30 cellular contexts compared by ENCODE assay signal in genomic region chr2:109373791-109374547, GRCh38.
DNase-seq lines count a peak whose midpoint lies in the region; ATAC-seq and TF ChIP-seq lines count a peak whose summit lies in the region.
"Had no signal": no experiment of that assay in that cellular context is flagged by ENCODE, and none has a peak within 500 bp of the region (broad histone marks: within the 10 kb centered on the region; RNA-seq: fewer than 3 reads in every experiment).

No MANE protein-coding gene starts in this region.

- H3K4me3 ChIP-seq in stomach: no peak overlapping the region
- H3K4me3 ChIP-seq: breast epithelium, gastroesophageal sphincter, left lung, SK-N-MC, tibial nerve had no signal

- H2BK5ac ChIP-seq in H9 (ENCODE audit: insufficient read length, low read length): no peak overlapping the region

- no peak overlapping the region for H2AFZ ChIP-seq in H9 (ENCODE audit: low read length)

- no peak overlapping the region for H3K56ac ChIP-seq in H9 (ENCODE audit: insufficient read length, low read depth, low read length)

- no peak overlapping the region for H3K9ac ChIP-seq in H9 (ENCODE audit: extremely low read depth, insufficient read length, low read length)

- no peaks in the 10 kb centered on the region for H3K36me3 Mint-ChIP-seq in H9 (ENCODE audit: insufficient read depth in 1 of 3, low read depth in 3 of 3)
- no peaks in the 10 kb centered on the region for H3K36me3 Mint-ChIP-seq in activated B cell treated with CpG ODN at 0.5 μM for 24 hours (ENCODE audit: low read depth)
- H3K36me3 Mint-ChIP-seq: activated naive CD4-positive, alpha-beta T cell treated with anti-CD3 and anti-CD28 coated beads, Interleukin-2, amount 50 U/mL, for 24 hours; immature natural killer cell had no signal

- TF ChIP-seq EP300 in stomach (IDR thresholded peaks at IDR 0.05): no peak

- TF ChIP-seq CTCF in H9 (conservative IDR thresholded peaks at IDR 0.05): no peak
- no peak for TF ChIP-seq CTCF in activated B cell treated with CpG ODN at 0.5 μM for 24 hours (IDR thresholded peaks at IDR 0.05)
- no peak for TF ChIP-seq CTCF in stomach (IDR thresholded peaks at IDR 0.05)
- no peak for TF ChIP-seq CTCF in omental fat pad (IDR thresholded peaks at IDR 0.05)

- H3K4ac ChIP-seq in H9 (ENCODE audit: low read depth, low read length): no peak overlapping the region

- no CpG with 5 or more reads among the region's 10 CpGs for WGBS in H9 (ENCODE audit: extremely low coverage, insufficient read length, low lambda C conversion rate)
- WGBS in stomach, 5 donors: 76 to 96% (median 88%) methylated on average over 6 to 10 of the region's 10 CpGs

- no peak overlapping the region for H2BK12ac ChIP-seq in H9 (ENCODE audit: insufficient read length, low read depth, low read length)

- H3K9me3 Mint-ChIP-seq in H9 (no peaks in the 10 kb centered on the region), activated B cell treated with CpG ODN at 0.5 μM for 24 hours (no peaks in the 10 kb centered on the region)
- H3K9me3 Mint-ChIP-seq: activated CD4-positive, alpha-beta T cell treated with anti-CD3 and anti-CD28 coated beads, Interleukin-2, amount 10 ng/mL, durations not matched to agents 7 days and 5 days; activated naive CD4-positive, alpha-beta T cell treated with anti-CD3 and anti-CD28 coated beads, Interleukin-2, amount 50 U/mL, for 24 hours; immature natural killer cell; stimulated activated naive CD8-positive, alpha-beta T cell treated with anti-CD3 and anti-CD28 coated beads, Interleukin-15, amount 100 ng/mL, for 72 hours had no signal

- H3T11ph ChIP-seq in H9 (ENCODE audit: low read length): no peak overlapping the region

- H3K23me2 ChIP-seq in H9 (ENCODE audit: insufficient read length, low read depth, low read length, poor library complexity, severe bottlenecking): no peaks in the 10 kb centered on the region

- H3K27me3 Mint-ChIP-seq in H9 (ENCODE audit: low read depth) (peaks cover 4% of the 10 kb centered on the region), activated B cell treated with CpG ODN at 0.5 μM for 24 hours (no peaks in the 10 kb centered on the region)
- H3K27me3 Mint-ChIP-seq: activated CD4-positive, alpha-beta T cell treated with anti-CD3 and anti-CD28 coated beads, Interleukin-2, amount 10 ng/mL, durations not matched to agents 7 days and 5 days; activated naive CD4-positive, alpha-beta T cell treated with anti-CD3 and anti-CD28 coated beads, Interleukin-2, amount 50 U/mL, for 24 hours; stimulated activated naive CD8-positive, alpha-beta T cell treated with anti-CD3 and anti-CD28 coated beads, Interleukin-15, amount 100 ng/mL, for 72 hours had no signal

- no peaks in the 10 kb centered on the region for H3K4me1 ChIP-seq in H9 (ENCODE audit: insufficient read depth, low read length)
- no peaks in the 10 kb centered on the region for H3K4me1 ChIP-seq in stomach
- H3K4me1 ChIP-seq: breast epithelium, Caco-2, left lung, tibial nerve had no signal

- no peak overlapping the region for H3K18ac ChIP-seq in H9 (ENCODE audit: insufficient read length, low read depth, low read length)

- no peaks in the 10 kb centered on the region for H3K79me1 ChIP-seq in H9 (ENCODE audit: insufficient read depth, low read depth, low read length, poor library complexity, severe bottlenecking)

- H3K27ac ChIP-seq in H9 (ENCODE audit: insufficient read length, low read depth, low read length) (no peak overlapping the region), stomach (no peak overlapping the region)
- H3K27ac ChIP-seq: breast epithelium, C4-2B, gastroesophageal sphincter, left lung, SK-N-MC, tibial nerve had no signal

- DNase-seq in H9 (peak; percentile 17), activated B cell treated with CpG ODN at 0.5 μM for 24 hours (peak; percentile 8), left lobe of liver (ENCODE audit: low spot score) (peak; percentile 37), stomach (peak; percentile 21), omental fat pad (ENCODE audit: low spot score) (no peak)
- DNase-seq: activated CD4-positive, alpha-beta T cell treated with anti-CD3 and anti-CD28 coated beads, Interleukin-2, amount 10 ng/mL, durations not matched to agents 7 days and 5 days; cortex of kidney; GDM1; hypothalamus; immature natural killer cell; KBM-7; mesendoderm; NCI-H2081; NCI-H345; NCI-H748 treated with DMSO at 0.1 percent for 48 hours; small intestine; stimulated activated CD4-positive, alpha-beta T cell treated with anti-CD3 and anti-CD28 coated beads, Interleukin-1b, Interleukin-23, amount 100 ng/mL, for 48 hours; stimulated activated CD8-positive, alpha-beta memory T cell treated with anti-CD3 and anti-CD28 coated beads, Interleukin-4, amount 100 ng/mL, for 48 hours; T-helper 2 cell had no signal

- H4K20me1 ChIP-seq in H9 (ENCODE audit: control insufficient read depth, insufficient read depth, insufficient read length): no peaks in the 10 kb centered on the region

- no peak for ATAC-seq in activated B cell treated with CpG ODN at 0.5 μM for 24 hours (ENCODE audit: low read depth)
- no peak for ATAC-seq in left lobe of liver
- ATAC-seq in HG02970 (IDR thresholded peaks at IDR 0.05; ENCODE audit: low FRiP score, unreplicated experiment): no peak
- ATAC-seq in omental fat pad (ENCODE audit: low FRiP score): no peak
- no peak for ATAC-seq in HG03095 (IDR thresholded peaks at IDR 0.05; ENCODE audit: unreplicated experiment)
- ATAC-seq: gastroesophageal sphincter, left lung had no signal

- no peak overlapping the region for H3K4me2 ChIP-seq in H9 (ENCODE audit: insufficient read depth, insufficient read length, low read length)

- no peak for TF ChIP-seq POLR2A in stomach (IDR thresholded peaks at IDR 0.05)

- POLR2A ChIA-PET in activated B cell treated with CpG ODN at 0.5 μM for 24 hours (lab: Charles Lee): no interaction called here

- CTCF ChIA-PET in activated B cell treated with CpG ODN at 0.5 μM for 24 hours (lab: Charles Lee): no interaction called here

- no peak overlapping the region for H3K27ac Mint-ChIP-seq in H9
- no peak overlapping the region for H3K27ac Mint-ChIP-seq in activated B cell treated with CpG ODN at 0.5 μM for 24 hours
- H3K27ac Mint-ChIP-seq: activated CD4-positive, alpha-beta T cell treated with anti-CD3 and anti-CD28 coated beads, Interleukin-2, amount 10 ng/mL, durations not matched to agents 7 days and 5 days; activated naive CD4-positive, alpha-beta T cell treated with anti-CD3 and anti-CD28 coated beads, Interleukin-2, amount 50 U/mL, for 24 hours; immature natural killer cell; stimulated activated naive CD8-positive, alpha-beta T cell treated with anti-CD3 and anti-CD28 coated beads, Interleukin-15, amount 100 ng/mL, for 72 hours had no signal

- H3K23ac ChIP-seq in H9 (ENCODE audit: insufficient read length, low read depth, low read length): no peak overlapping the region

- H4K91ac ChIP-seq in H9 (ENCODE audit: insufficient read length, low read depth, low read length): no peak overlapping the region

- intact Hi-C loops in activated B cell treated with CpG ODN at 0.5 μM for 24 hours (cut with micrococcal nuclease) (no loop called here), stomach (cut with DNase I; ENCODE audit: low total_unique reads) (no loop called here)

- H3K4me3 Mint-ChIP-seq in H9 (no peak overlapping the region), activated B cell treated with CpG ODN at 0.5 μM for 24 hours (no peak overlapping the region)
- H3K4me3 Mint-ChIP-seq: activated CD4-positive, alpha-beta T cell treated with anti-CD3 and anti-CD28 coated beads, Interleukin-2, amount 10 ng/mL, durations not matched to agents 7 days and 5 days; activated naive CD4-positive, alpha-beta T cell treated with anti-CD3 and anti-CD28 coated beads, Interleukin-2, amount 50 U/mL, for 24 hours; immature natural killer cell; stimulated activated naive CD8-positive, alpha-beta T cell treated with anti-CD3 and anti-CD28 coated beads, Interleukin-15, amount 100 ng/mL, for 72 hours had no signal

- no peak overlapping the region for H4K8ac ChIP-seq in H9 (replicated peaks; ENCODE audit: insufficient read length, low read depth, low read length)

- H2AK5ac ChIP-seq in H9 (ENCODE audit: insufficient read length, low read length): no peak overlapping the region

- H3K79me2 ChIP-seq in H9 (ENCODE audit: insufficient read depth, low read length): no peaks in the 10 kb centered on the region

- no peak overlapping the region for H4K5ac ChIP-seq in H9 (ENCODE audit: insufficient read length, low read depth, low read length)

- no peaks in the 10 kb centered on the region for H3K9me3 ChIP-seq in H9 (ENCODE audit: control insufficient read depth, low read depth, low read length)
- no peaks in the 10 kb centered on the region for H3K9me3 ChIP-seq in stomach
- H3K9me3 ChIP-seq: breast epithelium, Caco-2, gastroesophageal sphincter, left lung, tibial nerve had no signal

- H3K27me3 ChIP-seq in H9 (ENCODE audit: insufficient read depth, low read length): no peaks in the 10 kb centered on the region
- H3K27me3 ChIP-seq in stomach: no peaks in the 10 kb centered on the region
- H3K27me3 ChIP-seq: breast epithelium, gastroesophageal sphincter, left lung, tibial nerve had no signal

- H3K14ac ChIP-seq in H9 (ENCODE audit: insufficient read depth, low read length): no peak overlapping the region; the same call in 1 of the 2 replicates

- no peak overlapping the region for H2BK20ac ChIP-seq in H9 (ENCODE audit: low read depth, low read length, poor library complexity, severe bottlenecking)

- no peak overlapping the region for H2BK120ac ChIP-seq in H9 (ENCODE audit: low read depth, low read length, poor library complexity, severe bottlenecking)

- no peaks in the 10 kb centered on the region; a peak in 1 of 4 replicates for H3K4me1 Mint-ChIP-seq in H9
- H3K4me1 Mint-ChIP-seq in activated B cell treated with CpG ODN at 0.5 μM for 24 hours: no peaks in the 10 kb centered on the region
- H3K4me1 Mint-ChIP-seq: activated CD4-positive, alpha-beta T cell treated with anti-CD3 and anti-CD28 coated beads, Interleukin-2, amount 10 ng/mL, durations not matched to agents 7 days and 5 days; activated naive CD4-positive, alpha-beta T cell treated with anti-CD3 and anti-CD28 coated beads, Interleukin-2, amount 50 U/mL, for 24 hours; immature natural killer cell; stimulated activated naive CD8-positive, alpha-beta T cell treated with anti-CD3 and anti-CD28 coated beads, Interleukin-15, amount 100 ng/mL, for 72 hours had no signal

- no peak overlapping the region for H2BK15ac ChIP-seq in H9 (ENCODE audit: low read depth, low read length)

- peaks cover 0 to 13% (median 7%) of the 10 kb centered on the region in 4 donors for H3K36me3 ChIP-seq in stomach
- H3K36me3 ChIP-seq: breast epithelium had no signal
